In the genomic region with DNA sequence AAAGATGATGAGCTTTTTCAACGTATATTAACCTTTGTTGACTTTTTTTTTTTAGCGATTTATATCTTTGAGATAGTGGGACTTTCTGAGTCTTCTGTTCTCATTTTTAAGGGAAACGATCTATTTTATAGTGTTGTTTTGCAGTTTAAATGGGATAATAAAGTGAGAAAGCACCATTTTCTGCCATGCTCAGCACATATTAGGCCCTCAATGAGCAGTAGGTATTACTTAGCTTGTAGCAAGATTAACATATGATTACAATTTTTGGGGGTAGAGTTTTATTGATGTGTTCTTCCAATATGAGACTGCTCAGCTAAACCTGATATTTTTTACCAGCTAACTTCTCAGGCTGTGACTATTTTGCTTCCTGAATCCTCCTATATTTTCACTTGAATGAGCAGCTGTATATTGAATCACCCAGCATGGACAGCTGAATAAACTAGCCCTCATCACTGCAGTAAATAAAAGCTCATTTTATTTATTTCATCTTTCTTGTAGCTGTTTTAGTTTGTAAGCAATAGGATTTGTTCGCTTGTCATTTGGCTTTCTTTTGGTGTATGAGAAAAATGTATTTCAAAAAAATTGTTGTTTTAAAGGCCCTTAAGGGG, we compare ENCODE assay signal across 33 cellular contexts. TPM values are rescaled to one million over a fixed set of nuclear protein-coding genes. Genes with fewer than 3 reads are reported as not detected.
DNase-seq lines count a peak whose midpoint lies in the region; ATAC-seq, FAIRE-seq and TF ChIP-seq lines count a peak whose summit lies in the region.
"Had no signal": no experiment of that assay in that cellular context is flagged by ENCODE, and none has a peak within 500 bp of the region (broad histone marks: within the 10 kb centered on the region; RNA-seq: fewer than 3 reads in every experiment).

No MANE protein-coding gene starts in this region.

- intact Hi-C loops in HepG2 (cut with micrococcal nuclease; ENCODE audit: unreplicated experiment) = no loop called here
- intact Hi-C loops in right lobe of liver (cut with DNase I) = no loop called here

- H3K4me3 ChIP-seq in HepG2 (replicated peaks in 1 of 3; ENCODE audit: insufficient read depth in 1 of 3, low read depth in 2 of 3, low read length in 3 of 3) = no peak overlapping the region
- H3K4me3 ChIP-seq in right lobe of liver = no peak overlapping the region
- H3K4me3 ChIP-seq: ascending aorta, left lung, neural progenitor cell, thoracic aorta had no signal

- TF ChIP-seq POLR2A in HepG2 (IDR thresholded peaks at IDR 0.05; ENCODE audit: insufficient read depth in 1 of 2, low read depth in 2 of 2, low read length in 2 of 2) (no peak), right lobe of liver (IDR thresholded peaks at IDR 0.05) (no peak)

- H3K27me3 ChIP-seq in HepG2 (ENCODE audit: control insufficient read depth in 1 of 2, insufficient read depth in 2 of 2, low read length in 2 of 2) = no peaks in the 10 kb centered on the region; a peak in 1 of 5 replicates
- H3K27me3 ChIP-seq in right lobe of liver = no peaks in the 10 kb centered on the region
- H3K27me3 ChIP-seq: ascending aorta, left lung, neural progenitor cell had no signal

- H3K4me1 ChIP-seq in HepG2 (ENCODE audit: insufficient read depth, low read length) (no peaks in the 10 kb centered on the region), right lobe of liver (no peaks in the 10 kb centered on the region)
- H3K4me1 ChIP-seq: ascending aorta, left lung, neural progenitor cell, parathyroid adenoma had no signal

- POLR2A ChIA-PET in HepG2 (lab: Yijun Ruan, JAX) = no interaction called here

- DNase-seq in HepG2 (ENCODE audit: low spot score) (no peak), right lobe of liver (no peak), NCI-H774 (lab: John Stamatoyannopoulos, UW) (peak; percentile 4), glomerular visceral epithelial cell (ENCODE audit: extremely low spot score) (peak; percentile 18), HFFc6 (no peak), NCI-H2227 treated with DMSO at 0.1 percent for 48 hours (lab: John Stamatoyannopoulos, UW) (no peak)
- no peak for DNase-seq in activated T-cell treated with anti-CD3 and anti-CD28 coated beads, Interleukin-2, amount 50 U/mL, for 1 hour
- DNase-seq: activated CD4-positive, alpha-beta T cell treated with anti-CD3 and anti-CD28 coated beads, Interleukin-2, amount 10 ng/mL, durations not matched to agents 24 days and 14 days; activated CD8-positive, alpha-beta memory T cell treated with anti-CD3 and anti-CD28 coated beads for 24 hours; activated effector memory CD4-positive, alpha-beta T cell treated with anti-CD3 and anti-CD28 coated beads, Interleukin-2, amount 50 U/mL, for 16 hours; activated T-cell treated with anti-CD3 and anti-CD28 coated beads for 4 hours; CD8-positive, alpha-beta memory T cell; erythroblast; H9; immature natural killer cell; Kasumi-1; left lung; mesenchymal stem cell; NCI-H1694; NCI-H2171 treated with DMSO at 0.1 percent for 48 hours; NCI-H524 treated with DMSO at 0.1 percent for 48 hours; stimulated activated CD4-positive, alpha-beta T cell treated with anti-CD3 and anti-CD28 coated beads, Interleukin-1b, Interleukin-23, amount 100 ng/mL, for 48 hours; stimulated activated naive CD8-positive, alpha-beta T cell treated with anti-CD3 and anti-CD28 coated beads, Interleukin-15, Interleukin-2, amounts not matched to agents 100 U/mL and 50 U/mL, for 24 hours; T1000; WERI-Rb-1 had no signal

- CTCF ChIA-PET in HepG2 (lab: Yijun Ruan, JAX; ENCODE audit: low intra/inter-chr PET ratio, low total read pairs) = no interaction called here

- TF ChIP-seq CTCF in HepG2 (CRISPR knock-in tag; IDR thresholded peaks at IDR 0.05) (no peak), right lobe of liver (IDR thresholded peaks at IDR 0.05) (no peak), HFFc6 (IDR thresholded peaks at IDR 0.05) (no peak)

- H3K4me3 Mint-ChIP-seq in HFFc6 = no peak overlapping the region
- H3K4me3 Mint-ChIP-seq: activated CD4-positive, alpha-beta T cell treated with anti-CD3 and anti-CD28 coated beads, Interleukin-2, amount 10 ng/mL, durations not matched to agents 24 days and 14 days; activated naive CD8-positive, alpha-beta T cell; CD8-positive, alpha-beta memory T cell; H9; immature natural killer cell; neural progenitor cell had no signal

- H4K20me1 ChIP-seq in HepG2 (ENCODE audit: insufficient read depth, low read length) = no peaks in the 10 kb centered on the region

- no peaks in the 10 kb centered on the region for H3K9me3 Mint-ChIP-seq in HFFc6
- H3K9me3 Mint-ChIP-seq: activated CD4-positive, alpha-beta T cell treated with anti-CD3 and anti-CD28 coated beads, Interleukin-2, amount 10 ng/mL, durations not matched to agents 24 days and 14 days; CD8-positive, alpha-beta memory T cell; H9; neural progenitor cell had no signal

- no peak for FAIRE-seq in HepG2 (lab: Jason Lieb, UNC)
- FAIRE-seq: RCC 7860, urothelium cell line had no signal

- H2AFZ ChIP-seq in HepG2 (ENCODE audit: low read length) = no peak overlapping the region
- H2AFZ ChIP-seq: neural progenitor cell, parathyroid adenoma had no signal

- WGBS in HepG2 (ENCODE audit: low lambda C conversion rate) = 0% methylated on average over 4 of the region's 4 CpGs
- 60% methylated on average over 4 of the region's 4 CpGs for WGBS in right lobe of liver (ENCODE audit: insufficient coverage, low coverage, low lambda C conversion rate, missing lambda C conversion rate)

- H3K27ac Mint-ChIP-seq in HFFc6 = no peak overlapping the region
- H3K27ac Mint-ChIP-seq: activated CD4-positive, alpha-beta T cell treated with anti-CD3 and anti-CD28 coated beads, Interleukin-2, amount 10 ng/mL, durations not matched to agents 24 days and 14 days; activated naive CD8-positive, alpha-beta T cell; CD8-positive, alpha-beta memory T cell; immature natural killer cell; neural progenitor cell had no signal

- H3K4me1 Mint-ChIP-seq in HFFc6 (ENCODE audit: low read depth) = no peaks in the 10 kb centered on the region
- H3K4me1 Mint-ChIP-seq: activated CD4-positive, alpha-beta T cell treated with anti-CD3 and anti-CD28 coated beads, Interleukin-2, amount 10 ng/mL, durations not matched to agents 24 days and 14 days; CD8-positive, alpha-beta memory T cell; H9; immature natural killer cell; neural progenitor cell had no signal

- TF ChIP-seq EP300 in HepG2 (IDR thresholded peaks at IDR 0.05; ENCODE audit: low read depth in 2 of 2, low read length in 2 of 2) (no peak), HepG2 (CRISPR knock-in tag; IDR thresholded peaks at IDR 0.05; ENCODE audit: borderline replicate concordance) (no peak)

- in situ Hi-C loops in HepG2 (cut with HindIII; ENCODE audit: extremely low pct_ligation_motif_present, low pct_unique_long_range_greater_than_20kb) = no loop called here

- H3K9me3 ChIP-seq in HepG2 (ENCODE audit: low read length) (no peaks in the 10 kb centered on the region), right lobe of liver (no peaks in the 10 kb centered on the region)
- H3K9me3 ChIP-seq: ascending aorta, left lung, thoracic aorta had no signal

- H3K27ac ChIP-seq in HepG2 (ENCODE audit: extremely low read length, insufficient read depth, low read length) (no peak overlapping the region), right lobe of liver (no peak overlapping the region)
- H3K27ac ChIP-seq: ascending aorta, left lung, neural progenitor cell, parathyroid adenoma, thoracic aorta, WERI-Rb-1 had no signal

- H3K36me3 Mint-ChIP-seq in HFFc6 (ENCODE audit: low read depth) = no peaks in the 10 kb centered on the region
- H3K36me3 Mint-ChIP-seq: activated naive CD8-positive, alpha-beta T cell; CD8-positive, alpha-beta memory T cell; immature natural killer cell; neural progenitor cell had no signal

- TF ChIP-seq RAD21 in HepG2 (CRISPR knock-in tag; IDR thresholded peaks at IDR 0.05) = no peak

- H3K36me3 ChIP-seq in HepG2 (replicated peaks in 1 of 2; ENCODE audit: control insufficient read depth in 1 of 2, insufficient read depth in 2 of 2, low read length in 2 of 2) = no peaks in the 10 kb centered on the region
- H3K36me3 ChIP-seq in right lobe of liver = no peaks in the 10 kb centered on the region
- H3K36me3 ChIP-seq: ascending aorta, left lung, neural progenitor cell, thoracic aorta, WERI-Rb-1 had no signal

- no peak overlapping the region for H3K4me2 ChIP-seq in HepG2 (ENCODE audit: low read depth, low read length)
- H3K4me2 ChIP-seq: neural progenitor cell had no signal

- no TSS peak for BruUV-seq in HepG2 (replicated peaks; lab: Mats Ljungman, UMichigan)

- H3K79me2 ChIP-seq in HepG2 (ENCODE audit: insufficient read depth, low read length) = no peaks in the 10 kb centered on the region
- H3K79me2 ChIP-seq: parathyroid adenoma had no signal

- no peak overlapping the region for H3K9ac ChIP-seq in HepG2 (ENCODE audit: insufficient read depth, low read depth, low read length)
- H3K9ac ChIP-seq: neural progenitor cell, parathyroid adenoma had no signal

- no peaks in the 10 kb centered on the region; the same call in 1 of the 2 replicates for H3K27me3 Mint-ChIP-seq in HFFc6 (ENCODE audit: insufficient read depth)
- H3K27me3 Mint-ChIP-seq: activated CD4-positive, alpha-beta T cell treated with anti-CD3 and anti-CD28 coated beads, Interleukin-2, amount 10 ng/mL, durations not matched to agents 24 days and 14 days; CD8-positive, alpha-beta memory T cell had no signal

- no peak for ATAC-seq in HepG2
- no peak for ATAC-seq in right lobe of liver
- no peak for ATAC-seq in activated CD4-positive, CD25-positive, alpha-beta regulatory T cell treated with anti-CD3 and anti-CD28 coated beads, Interleukin-2, amount 50 U/mL, for 24 hours
- ATAC-seq: left lung; stimulated activated naive CD8-positive, alpha-beta T cell treated with anti-CD3 and anti-CD28 coated beads, Interleukin-15, Interleukin-2, amounts not matched to agents 100 U/mL and 50 U/mL, for 24 hours had no signal

RNA-seq across cellular contexts. Expression of gene UGT8, which starts 43.7 kb away (rescaled TPM):
- total RNA-seq in HepG2 (2016; rRNA removed; fragmentation: Illumina TruSeq; extraction: Trizol) (not detected in 2 replicates), right lobe of liver (1 to 10 TPM in 1 of 6 experiments, not detected in 5; 1.0 TPM)
- not detected in 2 replicates for total RNA-seq in HepG2 (2016; cell fraction: cytosol; rRNA removed; fragmentation: Illumina TruSeq; extraction: Trizol; ENCODE audit: low read depth)
- total RNA-seq in HepG2 (2016; cell fraction: insoluble cytoplasmic fraction; rRNA removed; fragmentation: Illumina TruSeq; extraction: Trizol) = not detected in 2 replicates
- not detected in 2 replicates for total RNA-seq in HepG2 (2016; cell fraction: membrane; rRNA removed; fragmentation: Illumina TruSeq; extraction: Trizol)
- total RNA-seq in HepG2 (2016; cell fraction: nucleus; rRNA removed; fragmentation: Illumina TruSeq; extraction: Trizol) = not detected in 2 replicates
- polyA plus RNA-seq in HepG2 (2011; rRNA removed) = 0.03 TPM in 1 of 2 replicates, not detected in the other
- not detected in 2 replicates for polyA plus RNA-seq in HepG2 (2011; cell fraction: cytosol; rRNA removed)
- 0.14 TPM in 1 of 2 replicates, not detected in the other for polyA plus RNA-seq in HepG2 (2011; cell fraction: nucleus; rRNA removed)
- polyA plus RNA-seq in HepG2 (2012) = not detected in 2 replicates
- not detected in 2 replicates for polyA plus RNA-seq in HepG2 (2016; cell fraction: cytosol; fragmentation: Illumina TruSeq; extraction: Trizol; ENCODE audit: low read depth)
- polyA plus RNA-seq in HepG2 (2016; cell fraction: insoluble cytoplasmic fraction; fragmentation: Illumina TruSeq; extraction: Trizol; ENCODE audit: low read depth) = not detected in 2 replicates
- polyA plus RNA-seq in HepG2 (2016; cell fraction: membrane; fragmentation: Illumina TruSeq; extraction: Trizol; ENCODE audit: low read depth) = not detected in 2 replicates
- polyA plus RNA-seq in HepG2 (2016; cell fraction: nucleus; fragmentation: Illumina TruSeq; extraction: Trizol; ENCODE audit: insufficient read depth, low read depth) = not detected in 2 replicates
- polyA minus RNA-seq in HepG2 (2011; rRNA and poly(A)+ RNA removed; ENCODE audit: low replicate concordance) = not detected in 2 replicates
- not detected in 2 replicates for polyA minus RNA-seq in HepG2 (2011; cell fraction: cytosol; rRNA and poly(A)+ RNA removed)
- polyA minus RNA-seq in HepG2 (2011; cell fraction: nucleus; rRNA and poly(A)+ RNA removed) = 0.26 and 0.37 TPM in 2 replicates
- total RNA-seq in HFFc6 (2021; fragmentation: NEBNext Ultra II Directional; extraction: Animal tissue kit (Norgen Biotek cat#: 25700)) = not detected
- total RNA-seq: activated CD4-positive, alpha-beta T cell treated with anti-CD3 and anti-CD28 coated beads, Interleukin-2, amount 10 ng/mL, durations not matched to agents 24 days and 14 days; ascending aorta had no signal
- polyA plus RNA-seq: immature natural killer cell had no signal

Comparison
In these comparisons a context has a peak if more than half of its experiments do, and no peak if none do; other contexts are left out.
1. DNase-seq: peak in NCI-H774 (single experiment) and glomerular visceral epithelial cell (single experiment); none in HepG2 (single experiment), right lobe of liver (0 of 3), HFFc6 (single experiment), NCI-H2227 treated with DMSO at 0.1 percent for 48 hours (single experiment) and activated T-cell treated with anti-CD3 and anti-CD28 coated beads, Interleukin-2, amount 50 U/mL, for 1 hour (single experiment).